18 cellular contexts compared by ENCODE assay signal in the genomic region with DNA sequence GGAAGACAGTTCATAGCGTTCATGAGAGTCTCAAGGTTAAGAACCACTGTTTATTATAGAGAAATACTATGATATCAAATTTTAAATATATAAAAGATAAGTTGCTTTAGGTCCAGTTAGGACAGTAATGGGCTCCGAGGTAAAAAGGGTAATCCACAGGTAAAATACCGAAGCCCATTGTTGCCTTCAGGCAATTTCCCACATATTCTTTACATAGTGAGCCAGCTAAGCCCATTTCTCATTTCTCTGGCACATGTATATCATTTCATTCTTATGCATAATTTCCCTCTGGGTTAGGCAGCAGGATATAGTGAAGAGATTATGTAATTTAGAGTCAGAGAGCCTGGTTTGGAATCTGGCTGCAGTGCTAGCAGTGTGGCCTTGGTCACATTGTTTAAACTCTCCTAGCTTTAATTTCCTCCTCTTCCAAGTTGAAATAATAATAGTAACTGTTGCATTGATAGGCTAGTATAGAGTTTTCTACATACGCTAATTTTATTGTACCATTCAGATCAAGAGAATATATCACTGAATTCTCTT. TPM values are rescaled to one million over a fixed set of nuclear protein-coding genes. Genes with fewer than 3 reads are reported as not detected.
"Had no signal": no experiment of that assay in that cellular context is flagged by ENCODE, and none has a peak within 500 bp of the region (broad histone marks: within the 10 kb centered on the region; RNA-seq: fewer than 3 reads in every experiment).

No MANE protein-coding gene starts in this region.

- H3K36me3 ChIP-seq: brain microvascular endothelial cell, cardiac muscle cell had no signal

- H3K27me3 ChIP-seq: brain microvascular endothelial cell, cardiac muscle cell had no signal

- DNase-seq: activated CD4-positive, alpha-beta T cell treated with anti-CD3 and anti-CD28 coated beads for 1 hour; activated CD4-positive, alpha-beta T cell treated with anti-CD3 and anti-CD28 coated beads, Interleukin-2, amount 10 ng/mL, durations not matched to agents 24 days and 14 days; activated CD4-positive, alpha-beta T cell treated with anti-CD3 and anti-CD28 coated beads, Interleukin-2, amount 50 U/mL, for 48 hours; activated CD8-positive, alpha-beta memory T cell treated with anti-CD3 and anti-CD28 coated beads, Interleukin-2, amount 10 ng/mL, durations not matched to agents 7 days and 5 days; activated gamma-delta T cell; activated naive CD4-positive, alpha-beta T cell treated with anti-CD3 and anti-CD28 coated beads for 36 hours; activated T-cell treated with anti-CD3 and anti-CD28 coated beads, Interleukin-2, amount 50 U/mL, for 48 hours; brain microvascular endothelial cell; NK-92 treated with Interleukin-12 subunit alpha and Interleukin-12 subunit beta, amount 100 ng/mL, for 24 hours had no signal

- H3K9ac ChIP-seq: KMS-11 had no signal

- H3K27ac ChIP-seq: brain microvascular endothelial cell, cardiac muscle cell, KMS-11, SK-N-MC had no signal

- ATAC-seq: activated CD8-positive, alpha-beta memory T cell treated with anti-CD3 and anti-CD28 coated beads, Interleukin-2, amount 10 ng/mL, durations not matched to agents 7 days and 5 days; activated T-helper 17 cell treated with anti-CD3 and anti-CD28 coated beads, Interleukin-2, amount 50 U/mL, for 72 hours; Panc1; Right ventricle myocardium inferior; WTC11 had no signal

- H3K4me2 ChIP-seq: KMS-11 had no signal

- H3K4me3 ChIP-seq: cardiac muscle cell, SK-N-MC had no signal

RNA-seq across cellular contexts. Expression of a gene that starts 7.6 kb away (rescaled TPM):
- total RNA-seq: astrocyte, cardiac muscle cell, MCF 10A had no signal
- polyA plus RNA-seq: cardiac muscle cell had no signal
